33 cellular contexts compared by ENCODE assay signal in the genomic region with DNA sequence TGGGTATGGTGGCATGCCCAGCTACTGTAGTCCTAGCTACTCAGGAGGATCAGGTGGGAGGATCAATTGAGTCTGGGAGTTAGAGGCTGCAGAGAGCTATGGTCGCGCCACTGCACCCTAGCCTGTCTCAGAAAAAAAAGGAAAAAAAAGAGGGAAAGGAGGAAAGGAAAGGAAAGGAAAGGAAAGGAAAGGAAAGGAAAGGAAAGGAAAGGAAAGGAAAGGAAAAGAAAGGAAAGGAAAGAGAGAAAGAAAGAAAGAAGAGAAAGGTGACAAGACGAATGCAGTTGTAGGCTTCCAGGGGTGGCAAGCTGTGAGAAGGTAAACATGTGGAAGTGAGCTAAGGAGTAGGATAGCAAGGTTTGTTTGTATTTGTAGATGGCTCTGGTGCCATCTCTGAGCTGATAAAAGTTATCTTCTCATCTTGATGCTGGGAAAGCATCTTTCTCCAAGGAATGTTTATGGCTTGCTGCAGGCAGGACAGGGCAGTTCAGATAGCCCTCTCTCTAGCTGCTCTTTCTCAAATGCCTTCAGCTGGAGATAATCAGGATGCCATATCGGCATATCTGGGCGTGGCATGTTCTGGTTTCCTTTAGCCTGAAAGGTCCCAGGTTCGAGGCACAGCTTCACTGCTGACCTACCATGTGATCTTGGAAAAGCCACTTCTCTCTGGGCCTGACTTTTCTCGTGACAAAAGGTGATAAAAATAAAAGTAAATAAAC. TPM values are rescaled to one million over a fixed set of nuclear protein-coding genes. Genes with fewer than 3 reads are reported as not detected.
"Had no signal": no experiment of that assay in that cellular context is flagged by ENCODE, and none has a peak within 500 bp of the region (broad histone marks: within the 10 kb centered on the region; RNA-seq: fewer than 3 reads in every experiment).

No MANE protein-coding gene starts in this region.

- H3K27me3 Mint-ChIP-seq: activated naive CD8-positive, alpha-beta T cell treated with anti-CD3 and anti-CD28 coated beads for 36 hours had no signal

- H3K36me3 Mint-ChIP-seq: activated CD8-positive, alpha-beta memory T cell treated with anti-CD3 and anti-CD28 coated beads, Interleukin-2, amount 10 ng/mL, durations not matched to agents 7 days and 5 days; activated naive CD8-positive, alpha-beta T cell treated with anti-CD3 and anti-CD28 coated beads for 36 hours; WTC11 had no signal

- H3K4me3 Mint-ChIP-seq: activated CD4-positive, alpha-beta memory T cell treated with anti-CD3 and anti-CD28 coated beads, Interleukin-2, amount 10 ng/mL, durations not matched to agents 7 days and 5 days; activated CD4-positive, alpha-beta T cell treated with anti-CD3 and anti-CD28 coated beads for 36 hours; activated CD8-positive, alpha-beta memory T cell treated with anti-CD3 and anti-CD28 coated beads, Interleukin-2, amount 10 ng/mL, durations not matched to agents 7 days and 5 days; activated naive CD8-positive, alpha-beta T cell treated with anti-CD3 and anti-CD28 coated beads for 36 hours; T-helper 1 cell treated with Interleukin-12 subunit alpha and Interleukin-12 subunit beta and Interleukin-4 antibody, amounts not matched to agents 30 μg/mL and 1 μg/mL, for 36 hours; T-helper 2 cell treated with Interferon-gamma antibody and Interleukin-4, amounts not matched to agents 5 μg/mL and 100 μg/mL, for 36 hours; WTC11 had no signal

- FAIRE-seq: TTC549 had no signal

- H3K27ac Mint-ChIP-seq: activated CD4-positive, alpha-beta memory T cell treated with anti-CD3 and anti-CD28 coated beads, Interleukin-2, amount 10 ng/mL, durations not matched to agents 7 days and 5 days; activated CD4-positive, alpha-beta T cell treated with anti-CD3 and anti-CD28 coated beads for 36 hours; activated CD8-positive, alpha-beta memory T cell treated with anti-CD3 and anti-CD28 coated beads, Interleukin-2, amount 10 ng/mL, durations not matched to agents 7 days and 5 days; activated naive CD8-positive, alpha-beta T cell treated with anti-CD3 and anti-CD28 coated beads for 36 hours; T-helper 1 cell treated with Interleukin-12 subunit alpha and Interleukin-12 subunit beta and Interleukin-4 antibody, amounts not matched to agents 30 μg/mL and 1 μg/mL, for 36 hours; T-helper 2 cell treated with Interferon-gamma antibody and Interleukin-4, amounts not matched to agents 5 μg/mL and 100 μg/mL, for 36 hours; WTC11 had no signal

- H3K4me1 ChIP-seq: SJCRH30 had no signal

- H3K9ac ChIP-seq: KMS-11, SK-N-SH had no signal

- H3K9me3 ChIP-seq: SJCRH30, SK-N-SH had no signal

- ATAC-seq: activated CD4-positive, alpha-beta T cell treated with anti-CD3 and anti-CD28 coated beads for 36 hours; activated CD4-positive, CD25-positive, alpha-beta regulatory T cell treated with anti-CD3 and anti-CD28 coated beads, Interleukin-2, amount 50 U/mL, for 24 hours; activated CD8-positive, alpha-beta memory T cell treated with anti-CD3 and anti-CD28 coated beads, Interleukin-2, amount 10 ng/mL, durations not matched to agents 7 days and 5 days; Panc1 had no signal

- H3K4me2 ChIP-seq: KMS-11, SK-N-SH had no signal

- DNase-seq: activated CD4-positive, alpha-beta memory T cell treated with anti-CD3 and anti-CD28 coated beads, Interleukin-2, amount 10 ng/mL, durations not matched to agents 7 days and 5 days; activated CD4-positive, alpha-beta T cell treated with anti-CD3 and anti-CD28 coated beads for 36 hours; activated CD8-positive, alpha-beta memory T cell treated with anti-CD3 and anti-CD28 coated beads for 24 hours; activated CD8-positive, alpha-beta memory T cell treated with anti-CD3 and anti-CD28 coated beads, Interleukin-2, amount 10 ng/mL, durations not matched to agents 7 days and 5 days; activated CD8-positive, alpha-beta memory T cell treated with anti-CD3 and anti-CD28 coated beads, Interleukin-2, amount 50 U/mL, for 48 hours; activated effector memory CD4-positive, alpha-beta T cell treated with anti-CD3 and anti-CD28 coated beads, Interleukin-2, amount 50 U/mL, for 16 hours; activated naive CD4-positive, alpha-beta T cell; activated naive CD4-positive, alpha-beta T cell treated with anti-CD3 and anti-CD28 coated beads, Interleukin-2, amount 50 U/mL, for 16 hours; activated naive CD8-positive, alpha-beta T cell treated with anti-CD3 and anti-CD28 coated beads for 36 hours; activated T-cell treated with anti-CD3 and anti-CD28 coated beads, Interleukin-2, amount 50 U/mL, for 48 hours; amniotic stem cell; aorta; brain microvascular endothelial cell; MM.1S; MV-4-11; NCI-H1092; NCI-H1436 treated with DMSO at 0.1 percent for 48 hours; NCI-H1694 treated with DMSO at 0.1 percent for 48 hours; NCI-H2029; NCI-H345; NCI-H524 treated with DMSO at 0.1 percent for 48 hours; SHP77; SJCRH30; SK-N-SH had no signal

- H3K9me3 Mint-ChIP-seq: activated CD4-positive, alpha-beta memory T cell treated with anti-CD3 and anti-CD28 coated beads, Interleukin-2, amount 10 ng/mL, durations not matched to agents 7 days and 5 days; activated naive CD8-positive, alpha-beta T cell treated with anti-CD3 and anti-CD28 coated beads for 36 hours; T-helper 1 cell treated with Interleukin-12 subunit alpha and Interleukin-12 subunit beta and Interleukin-4 antibody, amounts not matched to agents 30 μg/mL and 1 μg/mL, for 36 hours; T-helper 2 cell treated with Interferon-gamma antibody and Interleukin-4, amounts not matched to agents 5 μg/mL and 100 μg/mL, for 36 hours; WTC11 had no signal

- H3K4me3 ChIP-seq: SJCRH30 had no signal

- H3K36me3 ChIP-seq: brain microvascular endothelial cell, SJCRH30 had no signal

- H3K27ac ChIP-seq: brain microvascular endothelial cell, KMS-11, SJCRH30 had no signal

RNA-seq across cellular contexts. Expression of gene NOS2, which starts 2.8 kb away (rescaled TPM):
- total RNA-seq: activated CD4-positive, alpha-beta memory T cell treated with anti-CD3 and anti-CD28 coated beads, Interleukin-2, amount 10 ng/mL, durations not matched to agents 7 days and 5 days; LHCN-M2; NCI-H460; SJCRH30 had no signal
- polyA plus RNA-seq: SK-N-SH had no signal
